Comparison of ENCODE assay signal across 8 cellular contexts in the genomic region with DNA sequence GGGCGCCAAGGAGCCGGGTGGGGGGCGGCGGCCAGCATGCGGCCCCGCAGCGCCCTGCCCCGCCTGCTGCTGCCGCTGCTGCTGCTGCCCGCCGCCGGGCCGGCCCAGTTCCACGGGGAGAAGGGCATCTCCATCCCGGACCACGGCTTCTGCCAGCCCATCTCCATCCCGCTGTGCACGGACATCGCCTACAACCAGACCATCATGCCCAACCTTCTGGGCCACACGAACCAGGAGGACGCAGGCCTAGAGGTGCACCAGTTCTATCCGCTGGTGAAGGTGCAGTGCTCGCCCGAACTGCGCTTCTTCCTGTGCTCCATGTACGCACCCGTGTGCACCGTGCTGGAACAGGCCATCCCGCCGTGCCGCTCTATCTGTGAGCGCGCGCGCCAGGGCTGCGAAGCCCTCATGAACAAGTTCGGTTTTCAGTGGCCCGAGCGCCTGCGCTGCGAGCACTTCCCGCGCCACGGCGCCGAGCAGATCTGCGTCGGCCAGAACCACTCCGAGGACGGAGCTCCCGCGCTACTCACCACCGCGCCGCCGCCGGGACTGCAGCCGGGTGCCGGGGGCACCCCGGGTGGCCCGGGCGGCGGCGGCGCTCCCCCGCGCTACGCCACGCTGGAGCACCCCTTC. TPM values are rescaled to one million over a fixed set of nuclear protein-coding genes. Genes with fewer than 3 reads are reported as not detected.
DNase-seq lines count a peak whose midpoint lies in the region; ATAC-seq and TF ChIP-seq lines count a peak whose summit lies in the region.

No MANE protein-coding gene starts in this region.

- H3K27ac ChIP-seq in DOHH2 (ENCODE audit: low read depth, low read length) (no peak overlapping the region), KOPT-K1 (ENCODE audit: low read depth, low read length, poor library complexity, severe bottlenecking) (peak overlapping the region; percentile 68)

- no peaks in the 10 kb centered on the region for H3K79me2 ChIP-seq in DOHH2 (ENCODE audit: control insufficient read depth, low read length)

- H3K9me2 ChIP-seq in DOHH2 (replicated peaks; ENCODE audit: control insufficient read depth, low read length): no peaks in the 10 kb centered on the region

- H4K20me1 ChIP-seq in DOHH2 (ENCODE audit: control insufficient read depth, insufficient read depth, low read depth, low read length): no peaks in the 10 kb centered on the region

- ATAC-seq in HG02623 (IDR thresholded peaks at IDR 0.05; ENCODE audit: unreplicated experiment) (no peak), HG03135 (IDR thresholded peaks at IDR 0.05; ENCODE audit: unreplicated experiment) (no peak)

- H3K4me1 Mint-ChIP-seq in neural crest cell: peaks cover 65% of the 10 kb centered on the region

- DNase-seq in activated CD8-positive, alpha-beta memory T cell treated with anti-CD3 and anti-CD28 coated beads for 48 hours (ENCODE audit: low read depth in 2 of 3, low spot score in 2 of 3): peak in 2 of 3 experiments; percentile 5 to 9
- DNase-seq in fibroblast of gingiva (ENCODE audit: low read depth) (peak; percentile 56), neural crest cell (ENCODE audit: low read depth, low spot score) (peak; percentile 51), SIG-M5 treated with dmso at 0.1 percent for 504 hours (lab: John Stamatoyannopoulos, UW; ENCODE audit: unreplicated experiment) (no peak)

- peak overlapping the region; percentile 80 for H3K4me3 ChIP-seq in DOHH2 (ENCODE audit: low read length)

- TF ChIP-seq CTCF in DOHH2 (IDR thresholded peaks at IDR 0.05; ENCODE audit: low read depth, low read length, poor library complexity, severe bottlenecking) (no peak), neural crest cell (conservative IDR thresholded peaks at IDR 0.05) (no peak)

- peak overlapping the region; percentile 95 for H3K4me2 ChIP-seq in DOHH2 (ENCODE audit: low read length)

- H3K9me3 Mint-ChIP-seq in neural crest cell: no peaks in the 10 kb centered on the region

- H3K4me3 Mint-ChIP-seq in neural crest cell: peak overlapping the region; percentile 95

- peaks cover 2% of the 10 kb centered on the region for H3K27me3 Mint-ChIP-seq in neural crest cell (ENCODE audit: low read depth)

- no peaks in the 10 kb centered on the region for H3K27me3 ChIP-seq in DOHH2 (ENCODE audit: control insufficient read depth, low read length)

- peaks cover 6% of the 10 kb centered on the region; the same call in 1 of the 2 replicates for H3F3A ChIP-seq in DOHH2 (ENCODE audit: control insufficient read depth, insufficient read depth)

- H3K4me1 ChIP-seq in DOHH2 (ENCODE audit: control insufficient read depth, low read length): peaks cover 12% of the 10 kb centered on the region

- peak overlapping the region; percentile 95 for H3K27ac Mint-ChIP-seq in neural crest cell (ENCODE audit: unreplicated experiment)

- H3K9me3 ChIP-seq in DOHH2 (ENCODE audit: control insufficient read depth, insufficient read depth, low read length) (no peaks in the 10 kb centered on the region), KOPT-K1 (ENCODE audit: insufficient read depth, low read length, poor library complexity, severe bottlenecking) (no peaks in the 10 kb centered on the region)

- H3K36me3 ChIP-seq in DOHH2 (ENCODE audit: control insufficient read depth, low read length) (no peaks in the 10 kb centered on the region), KOPT-K1 (ENCODE audit: insufficient read depth, low read length) (no peaks in the 10 kb centered on the region)

- peaks cover 20% of the 10 kb centered on the region for H3K36me3 Mint-ChIP-seq in neural crest cell (ENCODE audit: low read depth)

RNA-seq across cellular contexts. Expression of a gene that starts 0.5 kb away (rescaled TPM):
- 93.5 and 96.2 TPM in 2 replicates for total RNA-seq in neural crest cell

RNA-seq across cellular contexts. Expression of a gene that starts 54.6 kb away (rescaled TPM):
- 47.0 and 52.9 TPM in 2 replicates for total RNA-seq in neural crest cell
